Comparison of ENCODE assay signal across 8 cellular contexts in the genomic region with DNA sequence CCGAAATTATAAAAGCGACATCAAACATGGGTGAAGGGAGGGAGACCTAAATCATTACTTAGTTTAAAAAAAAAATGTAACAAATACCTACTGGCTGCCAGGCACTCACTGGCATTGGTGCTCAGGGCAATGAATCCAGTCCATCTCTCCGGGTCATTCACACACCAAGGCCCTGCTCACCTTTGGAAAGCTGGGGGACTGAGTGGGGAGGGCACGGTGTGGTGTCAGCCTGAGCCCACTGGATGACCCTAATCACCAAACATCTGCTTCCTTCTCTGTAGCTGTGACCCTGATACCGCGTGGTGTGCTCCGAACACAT. TPM values are rescaled to one million over a fixed set of nuclear protein-coding genes. Genes with fewer than 3 reads are reported as not detected.
DNase-seq lines count a peak whose midpoint lies in the region; ATAC-seq, FAIRE-seq and TF ChIP-seq lines count a peak whose summit lies in the region.

No MANE protein-coding gene starts in this region.

- no peaks in the 10 kb centered on the region for H3K9me3 Mint-ChIP-seq in memory B cell

- H3K27me3 ChIP-seq in heart right ventricle = no peaks in the 10 kb centered on the region
- no peaks in the 10 kb centered on the region for H3K27me3 ChIP-seq in body of pancreas
- H3K27me3 ChIP-seq in upper lobe of right lung = no peaks in the 10 kb centered on the region

- FAIRE-seq in frontal cortex (lab: Jason Lieb, UNC) = no peak

- peaks cover 2 to 41% (median 27%) of the 10 kb centered on the region in 9 donors for H3K4me1 ChIP-seq in heart right ventricle
- H3K4me1 ChIP-seq in body of pancreas = peaks cover 19% of the 10 kb centered on the region
- peaks cover 15% of the 10 kb centered on the region for H3K4me1 ChIP-seq in upper lobe of right lung

- H3K27ac Mint-ChIP-seq in memory B cell = peak overlapping the region; percentile 98

- H3K4me3 ChIP-seq in heart right ventricle (peak overlapping the region; percentile 74 to 99 (median 92)), body of pancreas (peak overlapping the region; percentile 46 to 91), upper lobe of right lung (peak overlapping the region; percentile 93)

- no peak for TF ChIP-seq POLR2A in body of pancreas (IDR thresholded peaks at IDR 0.05)

- 22 to 23% methylated on average over 7 of the region's 7 CpGs for WGBS in heart right ventricle, 2 donors
- 25 to 33% methylated on average over 4 to 7 of the region's 7 CpGs for WGBS in body of pancreas, 2 donors

- peak overlapping the region; percentile 78 to 98 (median 96) for H3K27ac ChIP-seq in heart right ventricle
- H3K27ac ChIP-seq in body of pancreas = peak overlapping the region; percentile 74 to 95 (median 90)
- H3K27ac ChIP-seq in upper lobe of right lung = peak overlapping the region; percentile 95

- no peak for TF ChIP-seq CTCF in heart right ventricle (IDR thresholded peaks at IDR 0.05)
- no peak for TF ChIP-seq CTCF in body of pancreas (IDR thresholded peaks at IDR 0.05)
- TF ChIP-seq CTCF in upper lobe of right lung (IDR thresholded peaks at IDR 0.05) = no peak

- H3K36me3 Mint-ChIP-seq in memory B cell = peaks cover 14% of the 10 kb centered on the region

- peak overlapping the region; percentile 96 for H3K4me3 Mint-ChIP-seq in memory B cell

- DNase-seq in heart right ventricle (no peak), left ventricle myocardium superior (no peak), body of pancreas (no peak), memory B cell (ENCODE audit: low spot score in 2 of 2) (no peak), upper lobe of right lung (no peak), retina (no peak), NCI-H146 (lab: John Stamatoyannopoulos, UW) (no peak), frontal cortex (ENCODE audit: low spot score in 2 of 2) (no peak)

- H3K9me3 ChIP-seq in heart right ventricle (no peaks in the 10 kb centered on the region), body of pancreas (no peaks in the 10 kb centered on the region), upper lobe of right lung (no peaks in the 10 kb centered on the region)

- ATAC-seq in heart right ventricle (peak in 2 of 8 donors; percentile 32 to 43), left ventricle myocardium superior (no peak), body of pancreas (peak; percentile 34), memory B cell (ENCODE audit: low read depth) (no peak), upper lobe of right lung (no peak)

- peaks cover 23% of the 10 kb centered on the region for H3K4me1 Mint-ChIP-seq in memory B cell

- H3K36me3 ChIP-seq in heart right ventricle = peaks cover 0 to 20% (median 2%) of the 10 kb centered on the region in 9 donors
- peaks cover 0 to 1% of the 10 kb centered on the region in 2 donors for H3K36me3 ChIP-seq in body of pancreas (replicated peaks in 1 of 2; ENCODE audit: insufficient read depth in 1 of 2, low read depth in 2 of 2)
- H3K36me3 ChIP-seq in upper lobe of right lung = peaks cover 15% of the 10 kb centered on the region

- intact Hi-C loops in heart right ventricle (cut with DNase I) = loop anchor here in 2 of 10 donors (2.0 kb wide), 1 partner anchor 31 kb away; the partner anchor contains the start of gene NBAS (in 2 of the 2)
- intact Hi-C loops in left ventricle myocardium superior (cut with micrococcal nuclease) = no loop called here
- intact Hi-C loops in body of pancreas (cut with DNase I) = no loop called here
- intact Hi-C loops in upper lobe of right lung (cut with DNase I) = no loop called here

- H3K27me3 Mint-ChIP-seq in memory B cell = no peaks in the 10 kb centered on the region

RNA-seq across cellular contexts. Expression of gene DDX1, which starts 0.3 kb away (rescaled TPM):
- total RNA-seq in heart right ventricle (100 to 1,000 TPM; 104 to 183 (median 167) TPM), left ventricle myocardium superior (167 TPM), body of pancreas (10 to 100 TPM; 35.3 to 61.3 TPM), upper lobe of right lung (68.6 TPM), frontal cortex (114 TPM)
- 10 to 100 TPM; 80.1 to 90.3 TPM for polyA plus RNA-seq in heart right ventricle

RNA-seq across cellular contexts. Expression of gene NBAS, which starts 30.2 kb away (rescaled TPM):
- total RNA-seq in heart right ventricle (10 to 100 TPM; 46.7 to 79.1 (median 57.2) TPM), left ventricle myocardium superior (64.4 TPM), body of pancreas (10 to 100 TPM; 34.0 to 35.9 TPM), upper lobe of right lung (38.8 TPM), frontal cortex (173 TPM)
- 10 to 100 TPM; 26.4 to 51.3 TPM for polyA plus RNA-seq in heart right ventricle
